16 cellular contexts compared by ENCODE assay signal in the genomic region with DNA sequence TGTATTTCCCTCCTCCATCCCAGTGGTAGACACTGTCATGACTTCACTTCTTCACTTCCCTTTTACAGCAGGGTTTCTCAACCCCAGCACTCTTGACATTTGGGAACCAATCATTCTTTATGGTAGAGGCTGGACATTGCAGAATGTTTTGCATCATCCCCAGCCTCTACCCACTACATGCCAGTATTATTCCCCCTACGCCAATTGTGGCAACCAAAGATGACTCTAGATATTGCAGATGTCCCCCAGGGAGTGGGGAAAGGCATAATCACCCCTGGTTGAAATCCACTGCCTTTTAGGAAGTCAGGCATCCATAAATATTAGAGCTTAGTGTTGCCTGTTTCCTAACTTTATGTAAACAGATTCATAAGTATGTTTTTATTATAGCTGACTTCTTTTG.
"Had no signal": no experiment of that assay in that cellular context is flagged by ENCODE, and none has a peak within 500 bp of the region (broad histone marks: within the 10 kb centered on the region; RNA-seq: fewer than 3 reads in every experiment).

No MANE protein-coding gene starts in this region.

- H3K4me1 ChIP-seq: left lung had no signal

- H3K4me3 ChIP-seq: left lung, right atrium auricular region, tibial artery had no signal

- DNase-seq: activated CD4-positive, alpha-beta T cell treated with anti-CD3 and anti-CD28 coated beads for 1 hour; activated CD4-positive, alpha-beta T cell treated with anti-CD3 and anti-CD28 coated beads, Interleukin-2, amount 50 U/mL, for 48 hours; activated naive CD4-positive, alpha-beta T cell treated with anti-CD3 and anti-CD28 coated beads, Interleukin-2, amount 10 ng/mL, durations not matched to agents 7 days and 5 days; activated T-cell treated with anti-CD3 and anti-CD28 coated beads, Interleukin-2, amount 50 U/mL, for 24 hours; caudate nucleus; erythroblast; hypothalamus; kidney; left lung; small intestine; stimulated activated CD4-positive, alpha-beta T cell treated with anti-CD3 and anti-CD28 coated beads, Interleukin-4, amount 100 ng/mL, for 24 hours; stimulated activated naive CD4-positive, alpha-beta T cell; T-helper 9 cell; tibial artery had no signal

- H3K4me1 Mint-ChIP-seq: activated naive CD4-positive, alpha-beta T cell treated with anti-CD3 and anti-CD28 coated beads, Interleukin-2, amount 10 ng/mL, durations not matched to agents 7 days and 5 days had no signal

- ATAC-seq: left lung; natural killer cell treated with Interleukin-12 subunit alpha and Interleukin-12 subunit beta and Interleukin-15 and Interleukin-18, amount 100 ng/mL, for 72 hours had no signal

- H3K4me3 Mint-ChIP-seq: activated naive CD4-positive, alpha-beta T cell treated with anti-CD3 and anti-CD28 coated beads, Interleukin-2, amount 10 ng/mL, durations not matched to agents 7 days and 5 days; activated T-cell treated with anti-CD3 and anti-CD28 coated beads, Interleukin-2, amount 50 U/mL, for 24 hours; natural killer cell treated with Interleukin-12 subunit alpha and Interleukin-12 subunit beta and Interleukin-15 and Interleukin-18, amount 100 ng/mL, for 72 hours had no signal

- H3K9me3 Mint-ChIP-seq: activated naive CD4-positive, alpha-beta T cell treated with anti-CD3 and anti-CD28 coated beads, Interleukin-2, amount 10 ng/mL, durations not matched to agents 7 days and 5 days; activated T-cell treated with anti-CD3 and anti-CD28 coated beads, Interleukin-2, amount 50 U/mL, for 24 hours; natural killer cell treated with Interleukin-12 subunit alpha and Interleukin-12 subunit beta and Interleukin-15 and Interleukin-18, amount 100 ng/mL, for 72 hours had no signal

- H3K27ac Mint-ChIP-seq: activated naive CD4-positive, alpha-beta T cell treated with anti-CD3 and anti-CD28 coated beads, Interleukin-2, amount 10 ng/mL, durations not matched to agents 7 days and 5 days; activated T-cell treated with anti-CD3 and anti-CD28 coated beads, Interleukin-2, amount 50 U/mL, for 24 hours; natural killer cell treated with Interleukin-12 subunit alpha and Interleukin-12 subunit beta and Interleukin-15 and Interleukin-18, amount 100 ng/mL, for 72 hours had no signal

- H3K36me3 Mint-ChIP-seq: activated naive CD4-positive, alpha-beta T cell treated with anti-CD3 and anti-CD28 coated beads, Interleukin-2, amount 10 ng/mL, durations not matched to agents 7 days and 5 days; natural killer cell treated with Interleukin-12 subunit alpha and Interleukin-12 subunit beta and Interleukin-15 and Interleukin-18, amount 100 ng/mL, for 72 hours had no signal

- H3K9me3 ChIP-seq: left lung, right atrium auricular region, tibial artery had no signal

- H3K36me3 ChIP-seq: left lung, right atrium auricular region, tibial artery had no signal

- H3K27ac ChIP-seq: left lung, right atrium auricular region, tibial artery had no signal

- H3K27me3 ChIP-seq: right atrium auricular region, tibial artery had no signal
